ENCODE assay signal across 1 cellular context in genomic region chr16:12228079-12228606, GRCh38.
TF ChIP-seq lines count a peak whose summit lies in the region.

No MANE protein-coding gene starts in this region.

TF ChIP-seq in HepG2, 621 proteins besides CTCF, POLR2A, EP300 and RAD21 (continued from another document):
- TF ChIP-seq FUBP1 (CRISPR knock-in tag; IDR thresholded peaks at IDR 0.05; ENCODE audit: borderline replicate concordance) = no peak
- 0 out of 2 replicates have a peak, but pooled peaks have one; percentile 13 for TF ChIP-seq ZNF788 (CRISPR knock-in tag; IDR thresholded peaks at IDR 0.05; ENCODE audit: borderline replicate concordance)
- no peak for TF ChIP-seq ZNF281 (CRISPR knock-in tag; IDR thresholded peaks at IDR 0.05; ENCODE audit: borderline replicate concordance)
- no peak for TF ChIP-seq ATM (IDR thresholded peaks at IDR 0.05; ENCODE audit: borderline replicate concordance)
- TF ChIP-seq SMAD3 (CRISPR knock-in tag; IDR thresholded peaks at IDR 0.05) = no peak
- no peak for TF ChIP-seq ZNF24 (IDR thresholded peaks at IDR 0.05)
- TF ChIP-seq, protein P1, sequence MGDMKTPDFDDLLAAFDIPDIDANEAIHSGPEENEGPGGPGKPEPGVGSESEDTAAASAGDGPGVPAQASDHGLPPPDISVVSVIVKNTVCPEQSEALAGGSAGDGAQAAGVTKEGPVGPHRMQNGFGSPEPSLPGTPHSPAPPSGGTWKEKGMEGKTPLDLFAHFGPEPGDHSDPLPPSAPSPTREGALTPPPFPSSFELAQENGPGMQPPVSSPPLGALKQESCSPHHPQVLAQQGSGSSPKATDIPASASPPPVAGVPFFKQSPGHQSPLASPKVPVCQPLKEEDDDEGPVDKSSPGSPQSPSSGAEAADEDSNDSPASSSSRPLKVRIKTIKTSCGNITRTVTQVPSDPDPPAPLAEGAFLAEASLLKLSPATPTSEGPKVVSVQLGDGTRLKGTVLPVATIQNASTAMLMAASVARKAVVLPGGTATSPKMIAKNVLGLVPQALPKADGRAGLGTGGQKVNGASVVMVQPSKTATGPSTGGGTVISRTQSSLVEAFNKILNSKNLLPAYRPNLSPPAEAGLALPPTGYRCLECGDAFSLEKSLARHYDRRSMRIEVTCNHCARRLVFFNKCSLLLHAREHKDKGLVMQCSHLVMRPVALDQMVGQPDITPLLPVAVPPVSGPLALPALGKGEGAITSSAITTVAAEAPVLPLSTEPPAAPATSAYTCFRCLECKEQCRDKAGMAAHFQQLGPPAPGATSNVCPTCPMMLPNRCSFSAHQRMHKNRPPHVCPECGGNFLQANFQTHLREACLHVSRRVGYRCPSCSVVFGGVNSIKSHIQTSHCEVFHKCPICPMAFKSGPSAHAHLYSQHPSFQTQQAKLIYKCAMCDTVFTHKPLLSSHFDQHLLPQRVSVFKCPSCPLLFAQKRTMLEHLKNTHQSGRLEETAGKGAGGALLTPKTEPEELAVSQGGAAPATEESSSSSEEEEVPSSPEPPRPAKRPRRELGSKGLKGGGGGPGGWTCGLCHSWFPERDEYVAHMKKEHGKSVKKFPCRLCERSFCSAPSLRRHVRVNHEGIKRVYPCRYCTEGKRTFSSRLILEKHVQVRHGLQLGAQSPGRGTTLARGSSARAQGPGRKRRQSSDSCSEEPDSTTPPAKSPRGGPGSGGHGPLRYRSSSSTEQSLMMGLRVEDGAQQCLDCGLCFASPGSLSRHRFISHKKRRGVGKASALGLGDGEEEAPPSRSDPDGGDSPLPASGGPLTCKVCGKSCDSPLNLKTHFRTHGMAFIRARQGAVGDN (CRISPR knock-in tag; IDR thresholded peaks at IDR 0.05) = no peak
- no peak for TF ChIP-seq PHF20 (CRISPR knock-in tag; IDR thresholded peaks at IDR 0.05)
- no peak for TF ChIP-seq ZC3H13 (CRISPR knock-in tag; IDR thresholded peaks at IDR 0.05)
- no peak for TF ChIP-seq ZNF589 (CRISPR knock-in tag; conservative IDR thresholded peaks at IDR 0.05)
- no peak for TF ChIP-seq MIER2 (CRISPR knock-in tag; IDR thresholded peaks at IDR 0.05)
- no peak for TF ChIP-seq SIX1 (CRISPR knock-in tag; IDR thresholded peaks at IDR 0.05; ENCODE audit: borderline replicate concordance)
- TF ChIP-seq XRCC5 (optimal IDR thresholded peaks at IDR 0.05; ENCODE audit: low read length) = no peak
- no peak for TF ChIP-seq RARG (CRISPR knock-in tag; IDR thresholded peaks at IDR 0.05; ENCODE audit: low read depth)
- TF ChIP-seq ARID3A (IDR thresholded peaks at IDR 0.05; ENCODE audit: low read depth, low read length) = no peak
- TF ChIP-seq RCOR2 (CRISPR knock-in tag; IDR thresholded peaks at IDR 0.05) = no peak
- TF ChIP-seq ZNF609 (CRISPR knock-in tag; IDR thresholded peaks at IDR 0.05; ENCODE audit: borderline replicate concordance) = no peak
- TF ChIP-seq HOXA9 (CRISPR knock-in tag; IDR thresholded peaks at IDR 0.05; ENCODE audit: borderline replicate concordance) = no peak
- TF ChIP-seq, protein P2, sequence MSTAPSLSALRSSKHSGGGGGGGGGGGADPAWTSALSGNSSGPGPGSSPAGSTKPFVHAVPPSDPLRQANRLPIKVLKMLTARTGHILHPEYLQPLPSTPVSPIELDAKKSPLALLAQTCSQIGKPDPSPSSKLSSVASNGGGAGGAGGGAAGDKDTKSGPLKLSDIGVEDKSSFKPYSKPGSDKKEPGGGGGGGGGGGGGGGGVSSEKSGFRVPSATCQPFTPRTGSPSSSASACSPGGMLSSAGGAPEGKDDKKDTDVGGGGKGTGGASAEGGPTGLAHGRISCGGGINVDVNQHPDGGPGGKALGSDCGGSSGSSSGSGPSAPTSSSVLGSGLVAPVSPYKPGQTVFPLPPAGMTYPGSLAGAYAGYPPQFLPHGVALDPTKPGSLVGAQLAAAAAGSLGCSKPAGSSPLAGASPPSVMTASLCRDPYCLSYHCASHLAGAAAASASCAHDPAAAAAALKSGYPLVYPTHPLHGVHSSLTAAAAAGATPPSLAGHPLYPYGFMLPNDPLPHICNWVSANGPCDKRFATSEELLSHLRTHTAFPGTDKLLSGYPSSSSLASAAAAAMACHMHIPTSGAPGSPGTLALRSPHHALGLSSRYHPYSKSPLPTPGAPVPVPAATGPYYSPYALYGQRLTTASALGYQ (CRISPR knock-in tag; IDR thresholded peaks at IDR 0.05) = no peak
- TF ChIP-seq ZNF124 (CRISPR knock-in tag; IDR thresholded peaks at IDR 0.05) = no peak
- peak; percentile 62; the same call in 1 of the 2 replicates for TF ChIP-seq EED (CRISPR knock-in tag; IDR thresholded peaks at IDR 0.05)
